ENCODE assay signal across 19 cellular contexts in the genomic region with DNA sequence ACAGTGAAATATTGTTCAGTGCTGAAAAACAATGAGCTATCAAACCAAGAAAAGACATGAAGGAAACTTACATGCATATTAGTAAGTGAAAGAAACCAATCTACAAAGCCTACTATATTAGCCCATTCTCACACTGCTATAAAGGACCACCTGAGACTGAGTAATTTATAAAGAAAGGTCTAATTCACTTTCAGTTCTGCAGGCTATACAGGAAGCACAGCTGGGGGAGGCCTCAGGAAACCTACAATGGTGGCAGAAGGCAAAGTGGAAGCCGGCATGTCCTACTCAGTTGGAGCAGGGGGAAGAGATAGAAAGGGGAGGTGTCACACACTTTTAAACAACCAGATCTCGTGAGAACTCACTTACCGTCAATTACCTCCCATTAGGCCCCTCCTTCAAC.
DNase-seq lines count a peak whose midpoint lies in the region; ATAC-seq, FAIRE-seq and TF ChIP-seq lines count a peak whose summit lies in the region.
"Had no signal": no experiment of that assay in that cellular context is flagged by ENCODE, and none has a peak within 500 bp of the region (broad histone marks: within the 10 kb centered on the region; RNA-seq: fewer than 3 reads in every experiment).

No MANE protein-coding gene starts in this region.

- intact Hi-C loops in IMR-90 (cut with micrococcal nuclease) (no loop called here), GM12878 (cut with micrococcal nuclease; ENCODE audit: unreplicated experiment) (no loop called here)

- H3K79me1 ChIP-seq in IMR-90 (ENCODE audit: low read depth in 1 of 2, low read length in 2 of 2) = no peaks in the 10 kb centered on the region

- DNase-seq in IMR-90 (no peak), GM12878 (ENCODE audit: low read depth, low spot score) (no peak), GM13976 (ENCODE audit: low spot score) (no peak)
- DNase-seq: 8988T; AML-193; Caco-2; CD8-positive, alpha-beta memory T cell; DND-41; GDM1; Karpas-422 had no signal

- CTCF ChIA-PET in IMR-90 (lab: Yijun Ruan, JAX) = no interaction called here
- CTCF ChIA-PET in GM12878 (lab: Yijun Ruan, JAX) = no interaction called here

- TF ChIP-seq CTCF in IMR-90 (conservative IDR thresholded peaks at IDR 0.05; ENCODE audit: low read depth, low read length) = no peak
- no peak for TF ChIP-seq CTCF in GM12878 (IDR thresholded peaks at IDR 0.05 in 2 of 3, conservative IDR thresholded peaks at IDR 0.05 in 1 of 3; ENCODE audit: control insufficient read depth in 2 of 3, extremely low read depth in 1 of 3, insufficient read depth in 1 of 3, low read depth in 3 of 3, low read length in 3 of 3)
- no peak for TF ChIP-seq CTCF in GM13976 (IDR thresholded peaks at IDR 0.05; ENCODE audit: borderline replicate concordance, control extremely low read depth, extremely low read depth, insufficient read depth, missing control alignments)

- H4K20me1 ChIP-seq in IMR-90 (ENCODE audit: insufficient read depth, low read length) (no peaks in the 10 kb centered on the region), GM12878 (ENCODE audit: control insufficient read depth, insufficient read depth) (no peaks in the 10 kb centered on the region)
- H4K20me1 ChIP-seq: BLaER1 had no signal

- H3K9me1 ChIP-seq in IMR-90 (ENCODE audit: insufficient read depth, low read length) = no peaks in the 10 kb centered on the region

- no peak overlapping the region for H3K14ac ChIP-seq in IMR-90 (replicated peaks; ENCODE audit: low read depth, low read length)

- no peak overlapping the region for H4K91ac ChIP-seq in IMR-90 (ENCODE audit: insufficient read depth, low read depth, low read length)

- H3K4me3 ChIP-seq in IMR-90 (ENCODE audit: insufficient read depth, low read depth, low read length) (no peak overlapping the region), GM12878 (no peak overlapping the region)
- H3K4me3 ChIP-seq: BLaER1, HAP-1, K562 had no signal

- in situ Hi-C loops in IMR-90 (cut with MboI; ENCODE audit: low sequenced_read_pairs) (no loop called here), GM12878 (cut with MboI) (no loop called here), GM13976 (cut with MboI; ENCODE audit: low sequenced_read_pairs, unreplicated experiment) (no loop called here)

- no peak overlapping the region for H3K9ac ChIP-seq in IMR-90 (ENCODE audit: low read depth, low read length)
- H3K9ac ChIP-seq in GM12878 (ENCODE audit: control insufficient read depth, insufficient read depth, low read length) = no peak overlapping the region
- H3K9ac ChIP-seq: BLaER1 had no signal

- no peak overlapping the region for H3K27ac ChIP-seq in IMR-90 (ENCODE audit: insufficient read depth, low read length)
- H3K27ac ChIP-seq in GM12878 (ENCODE audit: control insufficient read depth, insufficient read depth) = no peak overlapping the region
- H3K27ac ChIP-seq: BLaER1 had no signal

- H2BK20ac ChIP-seq in IMR-90 (ENCODE audit: low read depth, low read length) = peak overlapping the region; percentile 17; the same call in 1 of the 2 replicates

- no peak for TF ChIP-seq RAD21 in IMR-90 (IDR thresholded peaks at IDR 0.05; ENCODE audit: low read length)
- TF ChIP-seq RAD21 in GM12878 (IDR thresholded peaks at IDR 0.05; ENCODE audit: insufficient read depth, low read depth, low read length) = no peak

- H3K36me3 ChIP-seq in IMR-90 (ENCODE audit: control insufficient read depth, insufficient read depth, low read length) (no peaks in the 10 kb centered on the region), GM12878 (ENCODE audit: control insufficient read depth in 2 of 2, insufficient read depth in 2 of 2, low read length in 1 of 2) (no peaks in the 10 kb centered on the region)
- H3K36me3 ChIP-seq: BLaER1, HAP-1 had no signal

- no peak overlapping the region for H2BK15ac ChIP-seq in IMR-90 (ENCODE audit: low read depth, low read length)

- no peak overlapping the region for H3K4ac ChIP-seq in IMR-90 (ENCODE audit: low read depth, low read length)

- POLR2A ChIA-PET in IMR-90 (lab: Charles Lee; ENCODE audit: unreplicated experiment) (no interaction called here), GM12878 (lab: Charles Lee) (no interaction called here)

- H2AK5ac ChIP-seq in IMR-90 (ENCODE audit: low read depth, low read length) = peak overlapping the region; percentile 1; the same call in 1 of the 2 replicates

- no peak overlapping the region for H3K56ac ChIP-seq in IMR-90 (ENCODE audit: extremely low read depth, insufficient read depth, low read length)

- dilution Hi-C loops in IMR-90 (cut with HindIII; ENCODE audit: low sequenced_read_pairs, unreplicated experiment) = no loop called here

- H2AFZ ChIP-seq in IMR-90 (replicated peaks; ENCODE audit: low read length, poor library complexity) = no peak overlapping the region
- no peak overlapping the region for H2AFZ ChIP-seq in GM12878 (ENCODE audit: control insufficient read depth, low read depth, low read length)

- H3K79me2 ChIP-seq in GM12878 (ENCODE audit: control insufficient read depth, insufficient read depth, low read length) = no peaks in the 10 kb centered on the region

- no peaks in the 10 kb centered on the region for H3K27me3 ChIP-seq in IMR-90 (ENCODE audit: control insufficient read depth, insufficient read depth, low read length)
- no peaks in the 10 kb centered on the region for H3K27me3 ChIP-seq in GM12878 (replicated peaks in 1 of 2; ENCODE audit: control insufficient read depth in 2 of 2, insufficient read depth in 2 of 2, low read length in 1 of 2)
- H3K27me3 ChIP-seq: BLaER1 had no signal

- BruUV-seq in IMR-90 (replicated peaks; lab: Mats Ljungman, UMichigan) (no TSS peak), GM12878 (replicated peaks; lab: Mats Ljungman, UMichigan) (no TSS peak)

- no CpG with 5 or more reads among the region's 3 CpGs for WGBS in IMR-90 (ENCODE audit: extremely low coverage in 2 of 2, insufficient read length in 1 of 2), 2 experiments
- WGBS in GM12878 (ENCODE audit: insufficient coverage, insufficient replicate concordance, low lambda C conversion rate, missing lambda C conversion rate) = 21% methylated on average over 3 of the region's 3 CpGs

- no peak overlapping the region for H2BK5ac ChIP-seq in IMR-90 (ENCODE audit: low read depth, low read length, poor library complexity, severe bottlenecking)

- TF ChIP-seq POLR2A in IMR-90 (IDR thresholded peaks at IDR 0.05; ENCODE audit: low read depth, low read length) = no peak
- no peak for TF ChIP-seq POLR2A in GM12878 (IDR thresholded peaks at IDR 0.05; ENCODE audit: low read depth, low read length)

- FAIRE-seq in GM12878 (lab: Jason Lieb, UNC) = no peak
- FAIRE-seq: H1, HTR-8/SVneo, K562 had no signal

- H4K5ac ChIP-seq in IMR-90 (ENCODE audit: low read depth, low read length) = no peak overlapping the region

- TF ChIP-seq EP300 in GM12878 (IDR thresholded peaks at IDR 0.05; ENCODE audit: borderline replicate concordance in 1 of 2, control insufficient read depth in 1 of 2, low read depth in 2 of 2, low read length in 2 of 2) = no peak

- no peak overlapping the region for H3K23ac ChIP-seq in IMR-90 (ENCODE audit: low read depth, low read length)

- H3K4me2 ChIP-seq in IMR-90 (ENCODE audit: low read depth, low read length) (no peak overlapping the region), GM12878 (ENCODE audit: control insufficient read depth, insufficient read depth) (no peak overlapping the region)
- H3K4me2 ChIP-seq: BLaER1 had no signal

- RAD21 ChIA-PET in GM12878 (lab: Charles Lee; ENCODE audit: unreplicated experiment) = no interaction called here

- H3K18ac ChIP-seq in IMR-90 (ENCODE audit: low read depth, low read length) = no peak overlapping the region

- ATAC-seq in GM18502 (IDR thresholded peaks at IDR 0.05; ENCODE audit: poor library complexity, unreplicated experiment) = peak; percentile 62
- peak; percentile 53 for ATAC-seq in GM21786 (IDR thresholded peaks at IDR 0.05; ENCODE audit: unreplicated experiment)
- ATAC-seq in IMR-90 (ENCODE audit: low read depth) = no peak
- peak; percentile 26; the same call in 1 of the 3 replicates for ATAC-seq in GM12878
- no peak for ATAC-seq in HG03108 (IDR thresholded peaks at IDR 0.05; ENCODE audit: unreplicated experiment)
- ATAC-seq in HG02798 (IDR thresholded peaks at IDR 0.05; ENCODE audit: poor library complexity, unreplicated experiment) = no peak
- ATAC-seq: K562 had no signal

- H2BK120ac ChIP-seq in IMR-90 (ENCODE audit: low read depth, low read length) = peak overlapping the region; percentile 23; the same call in 1 of the 2 replicates

- SMC1A ChIA-PET in GM12878 (lab: Charles Lee; ENCODE audit: uncharacterized antibody, unreplicated experiment) = no interaction called here

- H3K9me3 ChIP-seq in IMR-90 (ENCODE audit: control insufficient read depth, insufficient read depth, low read length) (no peaks in the 10 kb centered on the region), GM12878 (replicated peaks; ENCODE audit: control insufficient read depth, insufficient read depth, low read length) (no peaks in the 10 kb centered on the region)
- H3K9me3 ChIP-seq: BLaER1, Caco-2, HAP-1 had no signal

- H2AK9ac ChIP-seq in IMR-90 (replicated peaks; ENCODE audit: low read depth, low read length, poor library complexity) = no peak overlapping the region

- peaks cover 2% of the 10 kb centered on the region; the same call in 1 of the 2 replicates for H3K4me1 ChIP-seq in IMR-90 (ENCODE audit: control insufficient read depth, insufficient read depth, low read length)
- no peaks in the 10 kb centered on the region for H3K4me1 ChIP-seq in GM12878 (ENCODE audit: control insufficient read depth, insufficient read depth, low read length)
- H3K4me1 ChIP-seq: BLaER1, Caco-2, HAP-1 had no signal

- no peak overlapping the region for H4K8ac ChIP-seq in IMR-90 (ENCODE audit: low read depth in 2 of 2, low read length in 2 of 2)

TF ChIP-seq in IMR-90, 13 proteins besides CTCF, POLR2A, EP300 and RAD21 (continues in another document):
- TF ChIP-seq MAZ (IDR thresholded peaks at IDR 0.05; ENCODE audit: borderline replicate concordance, low read depth, low read length) (no peak), MXI1 (IDR thresholded peaks at IDR 0.05; ENCODE audit: borderline replicate concordance, low read depth, low read length) (no peak), FOS (IDR thresholded peaks at IDR 0.05; ENCODE audit: low read depth, low read length) (no peak), SMC3 (IDR thresholded peaks at IDR 0.05; ENCODE audit: low read depth, low read length) (no peak), CEBPB (IDR thresholded peaks at IDR 0.05; ENCODE audit: low read depth, low read length) (no peak), RFX5 (IDR thresholded peaks at IDR 0.05; ENCODE audit: low read depth, low read length) (no peak)

TF ChIP-seq in GM12878, 131 proteins besides CTCF, POLR2A, EP300 and RAD21:
- TF ChIP-seq SUPT20H (IDR thresholded peaks at IDR 0.05; ENCODE audit: borderline replicate concordance, control insufficient read depth, low read depth, low read length) (no peak), PAX8 (IDR thresholded peaks at IDR 0.05) (no peak)

Comparison
In these comparisons a context has a peak if more than half of its experiments do, and no peak if none do; other contexts are left out.
1. ATAC-seq: peak in GM18502 (single experiment), GM21786 (single experiment) and GM12878 (single experiment); none in IMR-90 (single experiment), HG03108 (single experiment) and HG02798 (single experiment).